10 cellular contexts compared by ENCODE assay signal in genomic region chr6:112286010-112286409, GRCh38. TPM values are rescaled to one million over a fixed set of nuclear protein-coding genes. Genes with fewer than 3 reads are reported as not detected.
DNase-seq lines count a peak whose midpoint lies in the region; ATAC-seq and TF ChIP-seq lines count a peak whose summit lies in the region.
"Had no signal": no experiment of that assay in that cellular context is flagged by ENCODE, and none has a peak within 500 bp of the region (broad histone marks: within the 10 kb centered on the region; RNA-seq: fewer than 3 reads in every experiment).

No MANE protein-coding gene starts in this region.

- H3K9me3 ChIP-seq in Caco-2 = no peaks in the 10 kb centered on the region
- H3K9me3 ChIP-seq: A549 had no signal

- no peaks in the 10 kb centered on the region for H3K36me3 ChIP-seq in Caco-2 (ENCODE audit: control insufficient read depth, insufficient read depth, low read length)

- BruUV-seq in Caco-2 (replicated peaks; lab: Mats Ljungman, UMichigan) = no TSS peak

- intact Hi-C loops in Caco-2 (cut with micrococcal nuclease; ENCODE audit: unreplicated experiment) = no loop called here

- POLR2A ChIA-PET in Caco-2 (lab: Charles Lee) = no interaction called here

- peaks cover 18% of the 10 kb centered on the region for H3K4me1 ChIP-seq in Caco-2

- H3K27ac Mint-ChIP-seq in Caco-2 (ENCODE audit: unreplicated experiment) = no peak overlapping the region
- H3K27ac Mint-ChIP-seq: memory B cell had no signal

- H3K9me3 Mint-ChIP-seq in Caco-2 (ENCODE audit: unreplicated experiment) = no peaks in the 10 kb centered on the region
- H3K9me3 Mint-ChIP-seq: memory B cell had no signal

- H3K4me1 Mint-ChIP-seq in Caco-2 (ENCODE audit: low read depth, unreplicated experiment) = peaks cover 10% of the 10 kb centered on the region
- H3K4me1 Mint-ChIP-seq: memory B cell had no signal

- H3K27me3 ChIP-seq in Caco-2 (replicated peaks; ENCODE audit: control insufficient read depth, insufficient read depth, low read length) = no peaks in the 10 kb centered on the region

- DNase-seq in activated CD4-positive, alpha-beta T cell treated with anti-CD3 and anti-CD28 coated beads for 24 hours (ENCODE audit: low read depth in 2 of 2) = peak; percentile 3 to 18
- DNase-seq in activated CD4-positive, alpha-beta T cell treated with anti-CD3 and anti-CD28 coated beads for 1 hour = no peak
- peak; percentile 68 to 70 for DNase-seq in activated T-cell treated with anti-CD3 and anti-CD28 coated beads, Interleukin-2, amount 50 U/mL, for 48 hours
- DNase-seq in stimulated activated naive CD8-positive, alpha-beta T cell treated with anti-CD3 and anti-CD28 coated beads, Interleukin-15, Interleukin-2, amounts not matched to agents 100 U/mL and 50 U/mL, for 24 hours = peak; percentile 54
- DNase-seq in SHP77 treated with DMSO at 0.1 percent for 48 hours (lab: John Stamatoyannopoulos, UW) = no peak
- no peak for DNase-seq in NCI-H1105 (lab: John Stamatoyannopoulos, UW)
- DNase-seq in Caco-2 = no peak

- no peaks in the 10 kb centered on the region for H3K27me3 Mint-ChIP-seq in Caco-2 (ENCODE audit: insufficient read depth, unreplicated experiment)

- no peak for TF ChIP-seq CTCF in Caco-2 (IDR thresholded peaks at IDR 0.05; ENCODE audit: insufficient read depth in 1 of 2, low read depth in 1 of 2, low read length in 1 of 2, severe bottlenecking in 1 of 2, unreplicated experiment in 1 of 2)

- H3K36me3 Mint-ChIP-seq in Caco-2 (ENCODE audit: insufficient read depth, unreplicated experiment) = no peaks in the 10 kb centered on the region
- H3K36me3 Mint-ChIP-seq: memory B cell had no signal

- ATAC-seq in HG03469 (IDR thresholded peaks at IDR 0.05; ENCODE audit: unreplicated experiment) = peak; percentile 89
- peak; percentile 94 for ATAC-seq in stimulated activated naive CD8-positive, alpha-beta T cell treated with anti-CD3 and anti-CD28 coated beads, Interleukin-15, Interleukin-2, amounts not matched to agents 100 U/mL and 50 U/mL, for 24 hours
- ATAC-seq: A549 had no signal

- H3K4me3 Mint-ChIP-seq in Caco-2 (ENCODE audit: unreplicated experiment) = no peak overlapping the region
- H3K4me3 Mint-ChIP-seq: memory B cell had no signal

- CTCF ChIA-PET in Caco-2 (lab: Charles Lee) = no interaction called here

- no peak overlapping the region for H3K4me3 ChIP-seq in Caco-2 (ENCODE audit: low read depth, low read length)
- H3K4me3 ChIP-seq: A549 had no signal

RNA-seq across cellular contexts. Expression of gene LAMA4, which starts 31.6 kb away (rescaled TPM):
- 0.37 TPM in 1 of 2 replicates, not detected in the other for total RNA-seq in Caco-2 (2022)

Comparison
In these comparisons a context has a peak if more than half of its experiments do, and no peak if none do; other contexts are left out.
1. DNase-seq: peak in activated CD4-positive, alpha-beta T cell treated with anti-CD3 and anti-CD28 coated beads for 24 hours (2 of 2), activated T-cell treated with anti-CD3 and anti-CD28 coated beads, Interleukin-2, amount 50 U/mL, for 48 hours (2 of 2) and stimulated activated naive CD8-positive, alpha-beta T cell treated with anti-CD3 and anti-CD28 coated beads, Interleukin-15, Interleukin-2, amounts not matched to agents 100 U/mL and 50 U/mL, for 24 hours (single experiment); none in activated CD4-positive, alpha-beta T cell treated with anti-CD3 and anti-CD28 coated beads for 1 hour (single experiment), SHP77 treated with DMSO at 0.1 percent for 48 hours (single experiment), NCI-H1105 (single experiment) and Caco-2 (0 of 2).